20 cellular contexts compared by ENCODE assay signal in the genomic region with DNA sequence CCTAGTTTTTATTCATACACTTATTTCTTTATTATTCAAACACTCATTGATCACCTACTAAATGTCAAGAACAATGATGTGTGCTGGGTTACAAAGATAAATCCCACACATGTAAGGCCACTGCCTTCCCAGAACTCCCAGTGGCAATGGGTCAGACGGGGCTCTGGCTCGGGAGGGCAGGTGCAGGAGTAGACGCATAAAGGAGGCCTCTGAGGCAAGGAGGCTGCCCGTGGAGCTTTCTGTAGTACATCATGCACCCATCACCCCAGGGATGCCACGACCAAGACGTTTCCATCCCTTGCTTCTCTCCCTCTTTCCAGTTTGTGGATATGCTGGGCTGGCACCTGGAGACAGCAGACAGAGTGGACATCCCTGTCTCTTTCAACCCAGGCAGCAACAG.
DNase-seq lines count a peak whose midpoint lies in the region; ATAC-seq and TF ChIP-seq lines count a peak whose summit lies in the region.
"Had no signal": no experiment of that assay in that cellular context is flagged by ENCODE, and none has a peak within 500 bp of the region (broad histone marks: within the 10 kb centered on the region; RNA-seq: fewer than 3 reads in every experiment).

No MANE protein-coding gene starts in this region.

- no peak overlapping the region; the same call in 1 of the 2 replicates for H4K5ac ChIP-seq in IMR-90 (ENCODE audit: low read depth, low read length)

- H3K4me1 Mint-ChIP-seq in activated CD4-positive, alpha-beta T cell treated with anti-CD3 and anti-CD28 coated beads, Interleukin-2, amount 10 ng/mL, durations not matched to agents 7 days and 5 days: peaks cover 53% of the 10 kb centered on the region
- H3K4me1 Mint-ChIP-seq in chondrocyte (ENCODE audit: low read depth): peaks cover 46% of the 10 kb centered on the region

- TF ChIP-seq CTCF in IMR-90 (conservative IDR thresholded peaks at IDR 0.05; ENCODE audit: low read depth, low read length): no peak
- no peak for TF ChIP-seq CTCF in chondrocyte (IDR thresholded peaks at IDR 0.05)

- H2AK9ac ChIP-seq in IMR-90 (replicated peaks; ENCODE audit: low read depth, low read length, poor library complexity): peak overlapping the region; percentile 63

- intact Hi-C loops in IMR-90 (cut with micrococcal nuclease): no loop called here
- intact Hi-C loops in left colon (cut with DNase I, micrococcal nuclease): no loop called here

- peak overlapping the region; percentile 39 for H3K27ac ChIP-seq in IMR-90 (ENCODE audit: insufficient read depth, low read length)
- H3K27ac ChIP-seq: ovary had no signal

- 100% methylated on average over 2 of the region's 6 CpGs; no CpG with 5 or more reads in 1 of the 2 experiments for WGBS in IMR-90 (ENCODE audit: extremely low coverage in 2 of 2, insufficient read length in 1 of 2), 2 experiments

- DNase-seq in activated CD4-positive, alpha-beta T cell treated with anti-CD3 and anti-CD28 coated beads, Interleukin-2, amount 10 ng/mL, durations not matched to agents 7 days and 5 days: no peak
- no peak for DNase-seq in activated CD4-positive, alpha-beta T cell treated with anti-CD3 and anti-CD28 coated beads, Interleukin-2, amount 50 U/mL, for 4 hours
- no peak for DNase-seq in IMR-90
- DNase-seq in chondrocyte (ENCODE audit: low spot score): peak; percentile 60
- DNase-seq in left colon: no peak
- DNase-seq in NCI-H128 (lab: John Stamatoyannopoulos, UW; ENCODE audit: unreplicated experiment): no peak
- DNase-seq: CD4-positive, alpha-beta T cell; DMS79 treated with DMSO at 0.1 percent for 48 hours; esophagus squamous epithelium; head of caudate nucleus; mucosa of descending colon; NCI-H1092; ovary; RPMI8226 had no signal

- peak overlapping the region; percentile 16 for H3K18ac ChIP-seq in IMR-90 (ENCODE audit: low read depth, low read length)

- H3K14ac ChIP-seq in IMR-90 (replicated peaks; ENCODE audit: low read depth, low read length): peak overlapping the region; percentile 59

- peak overlapping the region; percentile 94 for H2AK5ac ChIP-seq in IMR-90 (ENCODE audit: low read depth, low read length)

- no peak for TF ChIP-seq RAD21 in IMR-90 (IDR thresholded peaks at IDR 0.05; ENCODE audit: low read length)

- H4K8ac ChIP-seq in IMR-90 (ENCODE audit: low read depth in 2 of 2, low read length in 2 of 2): peak overlapping the region; percentile 19 to 79; a peak in 3 of 4 replicates

- H2BK20ac ChIP-seq in IMR-90 (ENCODE audit: low read depth, low read length): peak overlapping the region; percentile 50

- CTCF ChIA-PET in activated CD4-positive, alpha-beta T cell treated with anti-CD3 and anti-CD28 coated beads, Interleukin-2, amount 10 ng/mL, durations not matched to agents 7 days and 5 days (lab: Charles Lee): interaction anchor here (1.0 to 2.1 kb wide), 5 partner anchors 11 to 36 kb away, joined by 3 to 4 read pairs (median 4); no protein-coding TSS in a partner anchor
- CTCF ChIA-PET in IMR-90 (lab: Yijun Ruan, JAX): interaction anchor here (0.7 kb wide), 1 partner anchor 182 kb away, joined by 3 read pairs; no protein-coding TSS in a partner anchor

- peaks cover 10% of the 10 kb centered on the region for H3K9me3 Mint-ChIP-seq in activated CD4-positive, alpha-beta T cell treated with anti-CD3 and anti-CD28 coated beads, Interleukin-2, amount 10 ng/mL, durations not matched to agents 7 days and 5 days
- H3K9me3 Mint-ChIP-seq in chondrocyte (ENCODE audit: low read depth): no peaks in the 10 kb centered on the region
- H3K9me3 Mint-ChIP-seq: type B pancreatic cell had no signal

- in situ Hi-C loops in IMR-90 (cut with MboI; ENCODE audit: low sequenced_read_pairs): no loop called here

- no peaks in the 10 kb centered on the region for H4K20me1 ChIP-seq in IMR-90 (ENCODE audit: insufficient read depth, low read length)

- no peaks in the 10 kb centered on the region for H3K9me3 ChIP-seq in IMR-90 (ENCODE audit: control insufficient read depth, insufficient read depth, low read length)
- H3K9me3 ChIP-seq in skeletal muscle satellite cell (replicated peaks; ENCODE audit: low read length): no peaks in the 10 kb centered on the region
- H3K9me3 ChIP-seq: esophagus squamous epithelium, mucosa of descending colon, ovary had no signal

- peak overlapping the region; percentile 81 for H2AFZ ChIP-seq in IMR-90 (replicated peaks; ENCODE audit: low read length, poor library complexity)

- no peaks in the 10 kb centered on the region for H3K27me3 Mint-ChIP-seq in activated CD4-positive, alpha-beta T cell treated with anti-CD3 and anti-CD28 coated beads, Interleukin-2, amount 10 ng/mL, durations not matched to agents 7 days and 5 days
- no peaks in the 10 kb centered on the region for H3K27me3 Mint-ChIP-seq in chondrocyte (ENCODE audit: low read depth)
- H3K27me3 Mint-ChIP-seq: brain; CD4-positive, alpha-beta T cell had no signal

- no peak for ATAC-seq in IMR-90 (ENCODE audit: low read depth)
- no peak for ATAC-seq in HG03457 (IDR thresholded peaks at IDR 0.05; ENCODE audit: unreplicated experiment)
- ATAC-seq in left colon: no peak
- ATAC-seq: K562 had no signal

- peak overlapping the region; percentile 6; the same call in 1 of the 2 replicates for H3K23ac ChIP-seq in IMR-90 (ENCODE audit: low read depth, low read length)

- H3K4me2 ChIP-seq in IMR-90 (ENCODE audit: low read depth, low read length): no peak overlapping the region
- no peak overlapping the region for H3K4me2 ChIP-seq in skeletal muscle satellite cell (ENCODE audit: low read length)

- H3K79me1 ChIP-seq in IMR-90 (ENCODE audit: low read depth in 1 of 2, low read length in 2 of 2): 0 out of 4 replicates have a peak, but pooled peaks cover 0 to 2% of the 10 kb centered on the region in 2 experiments

- H3K56ac ChIP-seq in IMR-90 (ENCODE audit: extremely low read depth, insufficient read depth, low read length): no peak overlapping the region

- peak overlapping the region; percentile 67 for H2BK5ac ChIP-seq in IMR-90 (ENCODE audit: low read depth, low read length, poor library complexity, severe bottlenecking)

- peaks cover 19% of the 10 kb centered on the region for H3K9me1 ChIP-seq in IMR-90 (ENCODE audit: insufficient read depth, low read length)

- peak overlapping the region; percentile 56 for H3K27ac Mint-ChIP-seq in activated CD4-positive, alpha-beta T cell treated with anti-CD3 and anti-CD28 coated beads, Interleukin-2, amount 10 ng/mL, durations not matched to agents 7 days and 5 days
- H3K27ac Mint-ChIP-seq in chondrocyte (ENCODE audit: unreplicated experiment): peak overlapping the region; percentile 87
- H3K27ac Mint-ChIP-seq: type B pancreatic cell had no signal

- H3K27me3 ChIP-seq in IMR-90 (ENCODE audit: control insufficient read depth, insufficient read depth, low read length) (no peaks in the 10 kb centered on the region), skeletal muscle satellite cell (ENCODE audit: control insufficient read depth, insufficient read depth, low read length) (no peaks in the 10 kb centered on the region)
- H3K27me3 ChIP-seq: esophagus squamous epithelium, ovary had no signal

- dilution Hi-C loops in IMR-90 (cut with HindIII; ENCODE audit: low sequenced_read_pairs, unreplicated experiment): no loop called here

- POLR2A ChIA-PET in activated CD4-positive, alpha-beta T cell treated with anti-CD3 and anti-CD28 coated beads, Interleukin-2, amount 10 ng/mL, durations not matched to agents 7 days and 5 days (lab: Charles Lee): no interaction called here
- POLR2A ChIA-PET in IMR-90 (lab: Charles Lee; ENCODE audit: unreplicated experiment): no interaction called here

- no peak for TF ChIP-seq POLR2A in IMR-90 (IDR thresholded peaks at IDR 0.05; ENCODE audit: low read depth, low read length)

- no peak overlapping the region for H3K4me3 Mint-ChIP-seq in activated CD4-positive, alpha-beta T cell treated with anti-CD3 and anti-CD28 coated beads, Interleukin-2, amount 10 ng/mL, durations not matched to agents 7 days and 5 days
- no peak overlapping the region for H3K4me3 Mint-ChIP-seq in chondrocyte (ENCODE audit: unreplicated experiment)
- H3K4me3 Mint-ChIP-seq: brain; CD4-positive, alpha-beta T cell; type B pancreatic cell had no signal

- H3K36me3 ChIP-seq in IMR-90 (ENCODE audit: control insufficient read depth, insufficient read depth, low read length) (no peaks in the 10 kb centered on the region), skeletal muscle satellite cell (ENCODE audit: insufficient read depth, low read length) (no peaks in the 10 kb centered on the region)
- H3K36me3 ChIP-seq: ovary had no signal

- peak overlapping the region; percentile 82 for H4K91ac ChIP-seq in IMR-90 (ENCODE audit: insufficient read depth, low read depth, low read length)

- H3K4ac ChIP-seq in IMR-90 (ENCODE audit: low read depth, low read length): peak overlapping the region; percentile 62

- H3K4me1 ChIP-seq in IMR-90 (ENCODE audit: control insufficient read depth, insufficient read depth, low read length) (peaks cover 22% of the 10 kb centered on the region), skeletal muscle satellite cell (ENCODE audit: control insufficient read depth, insufficient read depth, low read length) (peaks cover 27% of the 10 kb centered on the region)

- peak overlapping the region; percentile 73 for H2BK120ac ChIP-seq in IMR-90 (ENCODE audit: low read depth, low read length)

- peaks cover 9% of the 10 kb centered on the region for H3K36me3 Mint-ChIP-seq in activated CD4-positive, alpha-beta T cell treated with anti-CD3 and anti-CD28 coated beads, Interleukin-2, amount 10 ng/mL, durations not matched to agents 7 days and 5 days (ENCODE audit: low read depth)
- no peaks in the 10 kb centered on the region for H3K36me3 Mint-ChIP-seq in chondrocyte (ENCODE audit: low read depth)
- H3K36me3 Mint-ChIP-seq: brain, type B pancreatic cell had no signal

- peak overlapping the region; percentile 25; the same call in 1 of the 3 replicates for H2BK15ac ChIP-seq in IMR-90 (ENCODE audit: low read depth, low read length)

- no TSS peak for BruUV-seq in IMR-90 (replicated peaks; lab: Mats Ljungman, UMichigan)

- H3K9ac ChIP-seq in IMR-90 (ENCODE audit: low read depth, low read length) (no peak overlapping the region), skeletal muscle satellite cell (ENCODE audit: low read depth, low read length) (peak overlapping the region; percentile 48)

- no peak overlapping the region for H3K4me3 ChIP-seq in IMR-90 (ENCODE audit: insufficient read depth, low read depth, low read length)
- no peak overlapping the region for H3K4me3 ChIP-seq in skeletal muscle satellite cell (ENCODE audit: low read length)
- H3K4me3 ChIP-seq: esophagus squamous epithelium, K562, mucosa of descending colon, ovary, skin epidermis had no signal

TF ChIP-seq in IMR-90, 13 proteins besides CTCF, POLR2A, EP300 and RAD21 (continues in another document):
- no peak for TF ChIP-seq RCOR1 (IDR thresholded peaks at IDR 0.05; ENCODE audit: insufficient replicate concordance, low read length)
